1 cellular context compared by ENCODE assay signal in the genomic region with DNA sequence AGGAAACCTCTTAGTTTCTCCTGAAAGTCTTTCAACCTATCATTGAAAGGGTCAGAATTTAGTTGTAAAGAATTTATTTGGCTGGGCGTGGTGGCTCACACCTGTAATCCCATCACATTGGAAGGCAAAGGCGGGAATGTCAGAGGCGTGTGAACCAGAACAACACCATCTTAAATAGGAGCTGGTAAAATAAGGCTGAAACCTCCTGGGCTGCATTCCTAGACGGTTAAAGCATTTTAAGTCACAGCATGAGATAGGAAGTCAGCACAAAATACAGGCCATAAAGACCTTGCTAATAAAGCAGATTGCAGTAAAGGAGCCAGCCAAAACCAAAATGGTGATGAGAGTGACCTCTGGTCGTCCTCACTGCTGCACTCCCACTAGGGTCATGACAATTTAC.
A peak's percentile ranks its signal among the peaks of the same experiment; 100 is the strongest.
TF ChIP-seq lines count a peak whose summit lies in the region.

No MANE protein-coding gene starts in this region.

TF ChIP-seq in H1, 55 proteins besides CTCF, POLR2A, EP300 and RAD21:
- no peak for TF ChIP-seq BACH1 (IDR thresholded peaks at IDR 0.05; ENCODE audit: low read length)
- TF ChIP-seq, protein P1, sequence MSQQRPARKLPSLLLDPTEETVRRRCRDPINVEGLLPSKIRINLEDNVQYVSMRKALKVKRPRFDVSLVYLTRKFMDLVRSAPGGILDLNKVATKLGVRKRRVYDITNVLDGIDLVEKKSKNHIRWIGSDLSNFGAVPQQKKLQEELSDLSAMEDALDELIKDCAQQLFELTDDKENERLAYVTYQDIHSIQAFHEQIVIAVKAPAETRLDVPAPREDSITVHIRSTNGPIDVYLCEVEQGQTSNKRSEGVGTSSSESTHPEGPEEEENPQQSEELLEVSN (IDR thresholded peaks at IDR 0.05), result peak; percentile 98
- TF ChIP-seq, protein P2, sequence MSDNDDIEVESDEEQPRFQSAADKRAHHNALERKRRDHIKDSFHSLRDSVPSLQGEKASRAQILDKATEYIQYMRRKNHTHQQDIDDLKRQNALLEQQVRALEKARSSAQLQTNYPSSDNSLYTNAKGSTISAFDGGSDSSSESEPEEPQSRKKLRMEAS (IDR thresholded peaks at IDR 0.05), result peak; percentile 78
